12 cellular contexts compared by ENCODE assay signal in the genomic region with DNA sequence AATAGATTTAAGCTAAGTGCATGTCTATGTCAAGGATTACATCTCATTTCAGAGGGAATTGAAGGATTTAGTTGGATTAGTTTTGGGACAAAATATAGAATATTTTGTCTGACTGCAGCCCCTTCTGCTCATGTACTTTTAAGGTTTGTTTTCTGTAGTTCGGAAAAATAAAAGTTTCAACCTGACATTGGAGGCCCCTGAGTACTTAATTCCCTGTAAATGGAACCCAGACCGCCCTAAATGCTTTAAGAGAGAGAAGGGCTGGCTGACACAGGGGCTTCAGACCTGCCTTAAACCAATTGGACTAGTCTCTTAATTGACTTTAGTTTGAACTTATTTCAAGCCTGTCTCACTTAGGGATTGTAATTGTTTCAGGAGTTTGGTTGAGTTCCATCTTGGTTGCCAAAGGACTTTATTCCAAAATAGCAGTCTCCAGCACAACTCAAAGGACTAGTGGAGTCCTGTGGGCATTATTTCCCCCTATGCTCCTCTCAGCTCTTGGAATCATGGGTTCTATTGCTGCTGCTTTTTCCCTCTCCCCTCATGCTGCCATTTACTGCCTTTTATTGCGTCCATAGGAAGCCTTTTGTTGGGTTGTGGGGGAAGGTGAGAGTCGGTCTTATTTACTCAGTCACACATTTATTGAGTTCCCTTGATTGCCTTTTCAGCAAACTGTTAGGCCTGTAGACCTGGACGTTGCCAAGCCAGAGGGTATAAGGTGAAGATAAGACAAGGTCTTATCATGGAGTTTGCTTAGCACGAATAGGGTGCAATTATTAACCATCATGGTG. TPM values are rescaled to one million over a fixed set of nuclear protein-coding genes. Genes with fewer than 3 reads are reported as not detected.
DNase-seq lines count a peak whose midpoint lies in the region; ATAC-seq, FAIRE-seq and TF ChIP-seq lines count a peak whose summit lies in the region.
"Had no signal": no experiment of that assay in that cellular context is flagged by ENCODE, and none has a peak within 500 bp of the region (broad histone marks: within the 10 kb centered on the region; RNA-seq: fewer than 3 reads in every experiment).

No MANE protein-coding gene starts in this region.

- no peak overlapping the region for H3K4me3 Mint-ChIP-seq in astrocyte (ENCODE audit: unreplicated experiment)

- 29 to 32% methylated on average over 6 of the region's 6 CpGs for WGBS in pancreas, 2 donors

- H3K36me3 ChIP-seq in astrocyte (ENCODE audit: insufficient read depth, low read length) (peaks cover 50% of the 10 kb centered on the region), pancreas (peaks cover 9 to 42% (median 37%) of the 10 kb centered on the region in 3 donors)

- H3K27me3 ChIP-seq in astrocyte (ENCODE audit: insufficient read depth, low read length) (peaks cover 5% of the 10 kb centered on the region), pancreas (no peaks in the 10 kb centered on the region)
- H3K27me3 ChIP-seq: ovary had no signal

- peaks cover 30% of the 10 kb centered on the region for H3K79me2 ChIP-seq in astrocyte (ENCODE audit: insufficient read depth, low read length)

- TF ChIP-seq CTCF in astrocyte (IDR thresholded peaks at IDR 0.05; ENCODE audit: insufficient read depth, low read depth, low read length) = no peak
- no peak for TF ChIP-seq CTCF in pancreas (IDR thresholded peaks at IDR 0.05)

- peaks cover 68% of the 10 kb centered on the region for H4K20me1 ChIP-seq in astrocyte (ENCODE audit: insufficient read depth, low read length)

- no peak overlapping the region for H2AFZ ChIP-seq in astrocyte (ENCODE audit: low read depth, low read length)

- ATAC-seq in pancreas = peak in 3 of 4 donors; percentile 12 to 37 (median 16)

- peak in 2 of 3 experiments; percentile 19 to 54 for DNase-seq in NCI-H1417 (lab: John Stamatoyannopoulos, UW)
- DNase-seq in NCI-H1417 treated with DMSO at 0.1 percent for 48 hours (lab: John Stamatoyannopoulos, UW) = no peak
- peak; percentile 14 for DNase-seq in KBM-7
- no peak for DNase-seq in astrocyte (ENCODE audit: low read depth)
- DNase-seq in pancreas = no peak
- DNase-seq in D341Med (ENCODE audit: low spot score) = no peak
- no peak for DNase-seq in NCI-H2196 treated with DMSO at 0.1 percent for 48 hours (lab: John Stamatoyannopoulos, UW; ENCODE audit: unreplicated experiment)
- no peak for DNase-seq in midbrain (lab: John Stamatoyannopoulos, UW)
- DNase-seq: activated CD8-positive, alpha-beta memory T cell treated with anti-CD3 and anti-CD28 coated beads for 24 hours; cerebellar nuclear complex; H7; ovary had no signal

- peaks cover 23% of the 10 kb centered on the region for H3K36me3 Mint-ChIP-seq in astrocyte (ENCODE audit: low read depth, unreplicated experiment)

- H3K9me3 ChIP-seq in astrocyte (ENCODE audit: insufficient read depth, low read depth, low read length) = no peaks in the 10 kb centered on the region
- no peaks in the 10 kb centered on the region for H3K9me3 ChIP-seq in pancreas
- H3K9me3 ChIP-seq: ovary had no signal

- H3K4me3 ChIP-seq in astrocyte (ENCODE audit: insufficient read depth, low read depth, low read length) (no peak overlapping the region), pancreas (no peak overlapping the region)
- H3K4me3 ChIP-seq: ovary had no signal

- in situ Hi-C loops in KBM-7 (cut with MboI; ENCODE audit: low pct_unique_long_range_greater_than_20kb, low sequenced_read_pairs) = no loop called here

- H3K27ac Mint-ChIP-seq in astrocyte (ENCODE audit: unreplicated experiment) = peak overlapping the region; percentile 63

- intact Hi-C loops in pancreas (cut with DNase I) = loop anchor here in 2 of 3 donors (5.0 to 10.0 kb wide), 2 partner anchors 46 to 48 kb away; no protein-coding TSS in a partner anchor

- H3K27ac ChIP-seq in astrocyte (ENCODE audit: low read depth, low read length) (no peak overlapping the region), pancreas (no peak overlapping the region)
- H3K27ac ChIP-seq: ovary had no signal

- H3K4me1 ChIP-seq in astrocyte (ENCODE audit: insufficient read depth, low read length) (peaks cover 2% of the 10 kb centered on the region), pancreas (peaks cover 15 to 34% (median 23%) of the 10 kb centered on the region in 3 donors)

- FAIRE-seq in astrocyte (lab: Jason Lieb, UNC) = no peak
- FAIRE-seq in pancreas (lab: Jason Lieb, UNC) = no peak

- H3K27me3 Mint-ChIP-seq in astrocyte (ENCODE audit: low read depth, unreplicated experiment) = no peaks in the 10 kb centered on the region

- no peaks in the 10 kb centered on the region for H3K9me3 Mint-ChIP-seq in astrocyte (ENCODE audit: unreplicated experiment)

- no peak overlapping the region for H3K9ac ChIP-seq in astrocyte (ENCODE audit: low read length)

- no peak overlapping the region for H3K4me2 ChIP-seq in astrocyte (ENCODE audit: low read length)

- peaks cover 29% of the 10 kb centered on the region for H3K4me1 Mint-ChIP-seq in astrocyte (ENCODE audit: low read depth, unreplicated experiment)

RNA-seq across cellular contexts. Expression of a gene that starts 14.5 kb away (rescaled TPM):
- 213 and 234 TPM in 2 replicates for total RNA-seq in astrocyte
- total RNA-seq in pancreas = 10 to 100 TPM; 50.5 to 98.4 (median 80.2) TPM
- polyA plus RNA-seq in pancreas = 100 to 1,000 TPM in 1 of 2 donors, 10 to 100 TPM in 1; 94.3 to 128 TPM

RNA-seq across cellular contexts. Expression of a gene that starts 26.5 kb away (rescaled TPM):
- total RNA-seq in astrocyte = 0.48 and 0.89 TPM in 2 replicates
- 10 to 100 TPM in 1 of 6 donors, 1 to 10 TPM in 3, under 1 TPM in 2; 0.60 to 16.5 (median 2.2) TPM for total RNA-seq in pancreas
- under 1 TPM; 0.38 to 0.46 TPM for polyA plus RNA-seq in pancreas

RNA-seq across cellular contexts. Expression of a gene that starts 30.0 kb away (rescaled TPM):
- total RNA-seq in astrocyte = 5.2 and 8.1 TPM in 2 replicates
- total RNA-seq in pancreas = 10 to 100 TPM in 4 of 6 donors, 1 to 10 TPM in 2; 6.8 to 72.9 (median 17.0) TPM
- polyA plus RNA-seq in pancreas = 10 to 100 TPM; 25.0 to 34.0 TPM

RNA-seq across cellular contexts. Expression of a gene that starts 42.1 kb away (rescaled TPM):
- total RNA-seq in astrocyte = 0.11 and 0.24 TPM in 2 replicates
- total RNA-seq in pancreas = 10 to 100 TPM in 2 of 6 donors, 1 to 10 TPM in 4; 1.9 to 42.6 (median 4.3) TPM
- polyA plus RNA-seq in pancreas = 1 to 10 TPM; 2.7 to 6.2 TPM

Comparison
In these comparisons a context has a peak if more than half of its experiments do, and no peak if none do; other contexts are left out.
1. DNase-seq: peak in NCI-H1417 (2 of 3) and KBM-7 (single experiment); none in NCI-H1417 treated with DMSO at 0.1 percent for 48 hours (single experiment), astrocyte (single experiment), pancreas (0 of 6), D341Med (single experiment), NCI-H2196 treated with DMSO at 0.1 percent for 48 hours (single experiment) and midbrain (single experiment).